12 cellular contexts compared by ENCODE assay signal in genomic region chr14:23093526-23093925, GRCh38. TPM values are rescaled to one million over a fixed set of nuclear protein-coding genes. Genes with fewer than 3 reads are reported as not detected.
DNase-seq lines count a peak whose midpoint lies in the region; ATAC-seq and TF ChIP-seq lines count a peak whose summit lies in the region.
"Had no signal": no experiment of that assay in that cellular context is flagged by ENCODE, and none has a peak within 500 bp of the region (broad histone marks: within the 10 kb centered on the region; RNA-seq: fewer than 3 reads in every experiment).

No MANE protein-coding gene starts in this region.

- H3K27me3 Mint-ChIP-seq in CD8-positive, alpha-beta T cell (ENCODE audit: low read depth) = no peaks in the 10 kb centered on the region

- H4K20me1 ChIP-seq in MM.1S (ENCODE audit: insufficient read depth, low read length) = no peaks in the 10 kb centered on the region

- H3K4me2 ChIP-seq in MM.1S (ENCODE audit: low read depth, low read length) = peak overlapping the region; percentile 76; the same call in 1 of the 2 replicates

- H3K27me3 ChIP-seq in CD8-positive, alpha-beta T cell (ENCODE audit: insufficient read depth, low read length) = no peaks in the 10 kb centered on the region
- H3K27me3 ChIP-seq in MM.1S (replicated peaks; ENCODE audit: insufficient read depth, low read length) = no peaks in the 10 kb centered on the region
- H3K27me3 ChIP-seq: body of pancreas had no signal

- no peak overlapping the region for H3K27ac Mint-ChIP-seq in CD8-positive, alpha-beta T cell

- intact Hi-C loops in CD8-positive, alpha-beta T cell (cut with DNase I, micrococcal nuclease) = loop anchor here in 1 of 2 experiments (10.0 kb wide), 1 partner anchor 461 kb away; the partner anchor contains the start of genes THTPA and ZFHX2

- peak overlapping the region; percentile 80 for H3K27ac ChIP-seq in CD8-positive, alpha-beta T cell (ENCODE audit: low read depth, low read length)
- no peak overlapping the region for H3K27ac ChIP-seq in MM.1S (ENCODE audit: low read length)

- peaks cover 55% of the 10 kb centered on the region for H3K36me3 Mint-ChIP-seq in CD8-positive, alpha-beta T cell

- H3F3A ChIP-seq in MM.1S (ENCODE audit: insufficient read depth, low read length) = no peaks in the 10 kb centered on the region

- no peak for DNase-seq in CD8-positive, alpha-beta T cell
- DNase-seq in MM.1S (no peak), fibroblast of mammary gland (ENCODE audit: low read depth) (no peak), retinal pigment epithelial cell (ENCODE audit: low read depth) (no peak), NCI-H1694 (lab: John Stamatoyannopoulos, UW) (no peak), kidney glomerular epithelial cell (lab: John Stamatoyannopoulos, UW) (no peak), DMS79 treated with DMSO at 0.1 percent for 48 hours (lab: John Stamatoyannopoulos, UW) (no peak), Ammon's horn (ENCODE audit: low spot score) (no peak)
- DNase-seq: activated CD4-positive, CD25-positive, alpha-beta regulatory T cell; body of pancreas; NCI-H526 treated with DMSO at 0.1 percent for 48 hours had no signal

- CTCF ChIA-PET in CD8-positive, alpha-beta T cell (lab: Charles Lee) = interaction anchor here (1.6 to 5.1 kb wide), 3 partner anchors 16 to 98 kb away, joined by 3 to 37 read pairs (median 20); no protein-coding TSS in a partner anchor

- H3K79me2 ChIP-seq in MM.1S (ENCODE audit: low read length) = peaks cover 59% of the 10 kb centered on the region

- H3K4me3 ChIP-seq in CD8-positive, alpha-beta T cell (ENCODE audit: low read depth, low read length) = peak overlapping the region; percentile 81
- peak overlapping the region; percentile 86; the same call in 1 of the 2 replicates for H3K4me3 ChIP-seq in MM.1S (ENCODE audit: low read length)
- H3K4me3 ChIP-seq in fibroblast of mammary gland (ENCODE audit: control insufficient read depth, low read depth, low read length) = peak overlapping the region; percentile 97
- H3K4me3 ChIP-seq in retinal pigment epithelial cell (ENCODE audit: low read length) = peak overlapping the region; percentile 98

- peaks cover 39% of the 10 kb centered on the region for H3K4me1 ChIP-seq in CD8-positive, alpha-beta T cell (ENCODE audit: insufficient read depth, low read length)
- H3K4me1 ChIP-seq in MM.1S (ENCODE audit: low read length) = no peaks in the 10 kb centered on the region

- H3K9me2 ChIP-seq in MM.1S (replicated peaks; ENCODE audit: insufficient read depth, low read length) = no peaks in the 10 kb centered on the region

- H3K4me3 Mint-ChIP-seq in CD8-positive, alpha-beta T cell = no peak overlapping the region

- peak overlapping the region; percentile 95; the same call in 1 of the 2 replicates for H3K9ac ChIP-seq in MM.1S (ENCODE audit: low read length)

- peaks cover 58% of the 10 kb centered on the region for H3K4me1 Mint-ChIP-seq in CD8-positive, alpha-beta T cell (ENCODE audit: low read depth)

- no peak overlapping the region for H2AFZ ChIP-seq in MM.1S (ENCODE audit: low read length)

- no peak for ATAC-seq in CD8-positive, alpha-beta T cell
- ATAC-seq: body of pancreas had no signal

- TF ChIP-seq CTCF in CD8-positive, alpha-beta T cell (IDR thresholded peaks at IDR 0.05) = no peak
- TF ChIP-seq CTCF in MM.1S (IDR thresholded peaks at IDR 0.05; ENCODE audit: low read length) (no peak), fibroblast of mammary gland (conservative IDR thresholded peaks at IDR 0.05; ENCODE audit: control insufficient read depth, insufficient read depth, low read depth, low read length) (no peak), retinal pigment epithelial cell (conservative IDR thresholded peaks at IDR 0.05; ENCODE audit: low read depth, low read length) (no peak)

- POLR2A ChIA-PET in CD8-positive, alpha-beta T cell (lab: Charles Lee) = interaction anchor here (1.1 to 3.7 kb wide), 5 partner anchors 8 to 327 kb away, joined by 3 to 43 read pairs (median 8); partner anchors contain the start of genes CEBPE, OXA1L and RBM23

- H3K9me3 Mint-ChIP-seq in CD8-positive, alpha-beta T cell = no peaks in the 10 kb centered on the region

- peaks cover 29% of the 10 kb centered on the region for H3K36me3 ChIP-seq in CD8-positive, alpha-beta T cell (ENCODE audit: insufficient read depth, low read length)
- no peaks in the 10 kb centered on the region; the same call in 1 of the 2 replicates for H3K36me3 ChIP-seq in MM.1S (replicated peaks; ENCODE audit: insufficient read depth, low read length)

- no peaks in the 10 kb centered on the region for H3K9me3 ChIP-seq in CD8-positive, alpha-beta T cell (ENCODE audit: low read length)
- H3K9me3 ChIP-seq in MM.1S (replicated peaks; ENCODE audit: insufficient read depth, low read length) = no peaks in the 10 kb centered on the region
- H3K9me3 ChIP-seq: body of pancreas had no signal

RNA-seq across cellular contexts. Expression of gene ACIN1, which starts 1.4 kb away (rescaled TPM):
- total RNA-seq in CD8-positive, alpha-beta T cell = 100 to 1,000 TPM; 303 to 313 TPM

RNA-seq across cellular contexts. Expression of gene C14orf119, which starts 1.8 kb away (rescaled TPM):
- total RNA-seq in CD8-positive, alpha-beta T cell = 1 to 10 TPM; 3.5 to 3.8 TPM

RNA-seq across cellular contexts. Expression of gene CIROP, which starts 11.3 kb away (rescaled TPM):
- total RNA-seq in CD8-positive, alpha-beta T cell = not detected
- total RNA-seq: body of pancreas, lung had no signal

RNA-seq across cellular contexts. Expression of gene CEBPE, which starts 25.5 kb away (rescaled TPM):
- total RNA-seq in CD8-positive, alpha-beta T cell = not detected
- total RNA-seq: body of pancreas had no signal

RNA-seq across cellular contexts. Expression of gene CDH24, which starts 36.2 kb away (rescaled TPM):
- total RNA-seq in CD8-positive, alpha-beta T cell = 1 to 10 TPM; 1.5 to 2.1 TPM
